Comparison of ENCODE assay signal across 20 cellular contexts in genomic region chr3:50204052-50204803, GRCh38. TPM values are rescaled to one million over a fixed set of nuclear protein-coding genes. Genes with fewer than 3 reads are reported as not detected.
A peak's percentile ranks its signal among the peaks of the same experiment; 100 is the strongest.
DNase-seq lines count a peak whose midpoint lies in the region; ATAC-seq and TF ChIP-seq lines count a peak whose summit lies in the region.
"Had no signal": no experiment of that assay in that cellular context is flagged by ENCODE, and none has a peak within 500 bp of the region (broad histone marks: within the 10 kb centered on the region; RNA-seq: fewer than 3 reads in every experiment).

No MANE protein-coding gene starts in this region.

- ATAC-seq in GM21825 (IDR thresholded peaks at IDR 0.05; ENCODE audit: unreplicated experiment) (no peak), natural killer cell (no peak)
- no peak for ATAC-seq in stimulated activated naive B cell treated with anti-CD40 and anti-IgM and Interleukin-4, amounts not matched to agents 10 μg/mL and 1 μg/mL and 100 μg/mL, for 72 hours (replicated peaks)

- H4K20me1 ChIP-seq in BLaER1 = peaks cover 27% of the 10 kb centered on the region

- no peak for TF ChIP-seq CTCF in endothelial cell (IDR thresholded peaks at IDR 0.05; ENCODE audit: unreplicated experiment)
- no peak for TF ChIP-seq CTCF in neural crest cell (conservative IDR thresholded peaks at IDR 0.05)
- TF ChIP-seq CTCF in natural killer cell (IDR thresholded peaks at IDR 0.05) = no peak

- intact Hi-C loops in natural killer cell (cut with micrococcal nuclease) = no loop called here

- no peaks in the 10 kb centered on the region for H3K36me3 ChIP-seq in BLaER1
- H3K36me3 ChIP-seq: prostate gland had no signal

- no peak overlapping the region for H3K4me3 ChIP-seq in BLaER1

- H3K27me3 Mint-ChIP-seq in endothelial cell (ENCODE audit: unreplicated experiment) = peaks cover 14% of the 10 kb centered on the region
- H3K27me3 Mint-ChIP-seq in neural crest cell (ENCODE audit: low read depth) = peaks cover 51% of the 10 kb centered on the region
- peaks cover 49 to 73% of the 10 kb centered on the region in 2 donors for H3K27me3 Mint-ChIP-seq in stimulated activated naive B cell treated with anti-CD40 and anti-IgM and Interleukin-4, amounts not matched to agents 10 μg/mL and 1 μg/mL and 100 μg/mL, for 72 hours
- H3K27me3 Mint-ChIP-seq in natural killer cell (ENCODE audit: low read depth in 2 of 2) = peaks cover 11 to 46% of the 10 kb centered on the region in 2 donors

- H3K4me3 Mint-ChIP-seq in endothelial cell (ENCODE audit: unreplicated experiment) (peak overlapping the region; percentile 51), neural crest cell (peak overlapping the region; percentile 41), natural killer cell (no peak overlapping the region)
- no peak overlapping the region for H3K4me3 Mint-ChIP-seq in stimulated activated naive B cell treated with anti-CD40 and anti-IgM and Interleukin-4, amounts not matched to agents 10 μg/mL and 1 μg/mL and 100 μg/mL, for 72 hours
- H3K4me3 Mint-ChIP-seq: activated T-helper 1 cell treated with anti-CD3 and anti-CD28 coated beads, Interleukin-12 subunit alpha, Interleukin-12 subunit beta, Interleukin-2, Interleukin-4 antibody, amounts not matched to agents 30 ng/mL and 10 ng/mL and 1 ng/mL, durations not matched to agents 14 hours and 24 hours and 36 hours; dendritic cell treated with granulocyte-macrophage colony-stimulating factor and Interleukin-4, amounts not matched to agents 40 ng/mL and 50 ng/mL, for 4 days had no signal

- no peaks in the 10 kb centered on the region for H3K36me3 Mint-ChIP-seq in endothelial cell (ENCODE audit: low read depth, unreplicated experiment)
- no peaks in the 10 kb centered on the region for H3K36me3 Mint-ChIP-seq in neural crest cell (ENCODE audit: low read depth)
- H3K36me3 Mint-ChIP-seq in stimulated activated naive B cell treated with anti-CD40 and anti-IgM and Interleukin-4, amounts not matched to agents 10 μg/mL and 1 μg/mL and 100 μg/mL, for 72 hours = no peaks in the 10 kb centered on the region
- no peaks in the 10 kb centered on the region for H3K36me3 Mint-ChIP-seq in natural killer cell
- H3K36me3 Mint-ChIP-seq: activated naive CD4-positive, alpha-beta T cell treated with anti-CD3 and anti-CD28 coated beads, Interleukin-2, amount 50 U/mL, for 72 hours had no signal

- H3K9me3 ChIP-seq in BLaER1 = no peaks in the 10 kb centered on the region
- H3K9me3 ChIP-seq: prostate gland had no signal

- H3K4me1 Mint-ChIP-seq in endothelial cell (ENCODE audit: unreplicated experiment) (no peaks in the 10 kb centered on the region), neural crest cell (peaks cover 14% of the 10 kb centered on the region), natural killer cell (no peaks in the 10 kb centered on the region)
- peaks cover 5% of the 10 kb centered on the region in 2 donors for H3K4me1 Mint-ChIP-seq in stimulated activated naive B cell treated with anti-CD40 and anti-IgM and Interleukin-4, amounts not matched to agents 10 μg/mL and 1 μg/mL and 100 μg/mL, for 72 hours

- H3K27ac Mint-ChIP-seq in endothelial cell (ENCODE audit: unreplicated experiment) (no peak overlapping the region), neural crest cell (ENCODE audit: unreplicated experiment) (no peak overlapping the region), natural killer cell (no peak overlapping the region)
- H3K27ac Mint-ChIP-seq in stimulated activated naive B cell treated with anti-CD40 and anti-IgM and Interleukin-4, amounts not matched to agents 10 μg/mL and 1 μg/mL and 100 μg/mL, for 72 hours = no peak overlapping the region
- H3K27ac Mint-ChIP-seq: activated naive CD4-positive, alpha-beta T cell treated with anti-CD3 and anti-CD28 coated beads, Interleukin-2, amount 50 U/mL, for 72 hours; activated T-helper 1 cell treated with anti-CD3 and anti-CD28 coated beads, Interleukin-12 subunit alpha, Interleukin-12 subunit beta, Interleukin-2, Interleukin-4 antibody, amounts not matched to agents 30 ng/mL and 10 ng/mL and 1 ng/mL, durations not matched to agents 14 hours and 24 hours and 36 hours; dendritic cell treated with granulocyte-macrophage colony-stimulating factor and Interleukin-4, amounts not matched to agents 40 ng/mL and 50 ng/mL, for 4 days had no signal

- H3K9ac ChIP-seq in BLaER1 = no peak overlapping the region

- H3K9me3 Mint-ChIP-seq in endothelial cell (ENCODE audit: unreplicated experiment) = no peaks in the 10 kb centered on the region
- H3K9me3 Mint-ChIP-seq in neural crest cell = no peaks in the 10 kb centered on the region
- no peaks in the 10 kb centered on the region for H3K9me3 Mint-ChIP-seq in stimulated activated naive B cell treated with anti-CD40 and anti-IgM and Interleukin-4, amounts not matched to agents 10 μg/mL and 1 μg/mL and 100 μg/mL, for 72 hours
- H3K9me3 Mint-ChIP-seq in natural killer cell = no peaks in the 10 kb centered on the region
- H3K9me3 Mint-ChIP-seq: activated naive CD4-positive, alpha-beta T cell treated with anti-CD3 and anti-CD28 coated beads, Interleukin-2, amount 50 U/mL, for 72 hours; activated T-helper 1 cell treated with anti-CD3 and anti-CD28 coated beads, Interleukin-12 subunit alpha, Interleukin-12 subunit beta, Interleukin-2, Interleukin-4 antibody, amounts not matched to agents 30 ng/mL and 10 ng/mL and 1 ng/mL, durations not matched to agents 14 hours and 24 hours and 36 hours; dendritic cell treated with granulocyte-macrophage colony-stimulating factor and Interleukin-4, amounts not matched to agents 40 ng/mL and 50 ng/mL, for 4 days had no signal

- DNase-seq in NCI-H82 (lab: John Stamatoyannopoulos, UW) (peak; percentile 79), endothelial cell (ENCODE audit: low spot score) (no peak), neural crest cell (ENCODE audit: low read depth, low spot score) (no peak), natural killer cell (no peak), DMS53 (lab: John Stamatoyannopoulos, UW) (no peak)
- no peak for DNase-seq in stimulated activated naive B cell treated with anti-CD40 and anti-IgM and Interleukin-4, amounts not matched to agents 10 μg/mL and 1 μg/mL and 100 μg/mL, for 72 hours
- DNase-seq: foreskin fibroblast; GF-D8; stimulated activated CD4-positive, alpha-beta T cell treated with anti-CD3 and anti-CD28 coated beads, Interleukin-12 subunit alpha, Interleukin-12 subunit beta, amount 100 ng/mL, for 4 hours; T1000 had no signal

- H3K4me2 ChIP-seq in BLaER1 = peak overlapping the region; percentile 99; the same call in 1 of the 2 replicates

- peaks cover 71% of the 10 kb centered on the region for H3K27me3 ChIP-seq in BLaER1

- H3K27ac ChIP-seq in BLaER1 = no peak overlapping the region
- H3K27ac ChIP-seq: prostate gland, SK-N-MC had no signal

- H3K4me1 ChIP-seq in BLaER1 = peaks cover 18% of the 10 kb centered on the region
- H3K4me1 ChIP-seq: prostate gland had no signal

RNA-seq across cellular contexts. Expression of gene SLC38A3, which starts 0.8 kb away (rescaled TPM):
- total RNA-seq in endothelial cell (ENCODE audit: unreplicated experiment) (0.56 TPM), neural crest cell (1.8 and 2.7 TPM in 2 replicates), natural killer cell (under 1 TPM in 1 of 3 donors, not detected in 2; 0.82 TPM)
- total RNA-seq: activated naive CD4-positive, alpha-beta T cell treated with anti-CD3 and anti-CD28 coated beads, Interleukin-2, amount 50 U/mL, for 72 hours; activated T-helper 1 cell treated with anti-CD3 and anti-CD28 coated beads, Interleukin-12 subunit alpha, Interleukin-12 subunit beta, Interleukin-2, Interleukin-4 antibody, amounts not matched to agents 30 ng/mL and 10 ng/mL and 1 ng/mL, durations not matched to agents 14 hours and 24 hours and 36 hours; H4 had no signal

RNA-seq across cellular contexts. Expression of gene GNAT1, which starts 12.8 kb away (rescaled TPM):
- total RNA-seq in endothelial cell (ENCODE audit: unreplicated experiment) = 0.59 TPM
- not detected in 2 replicates for total RNA-seq in neural crest cell
- total RNA-seq in natural killer cell = not detected
- total RNA-seq: activated naive CD4-positive, alpha-beta T cell treated with anti-CD3 and anti-CD28 coated beads, Interleukin-2, amount 50 U/mL, for 72 hours; activated T-helper 1 cell treated with anti-CD3 and anti-CD28 coated beads, Interleukin-12 subunit alpha, Interleukin-12 subunit beta, Interleukin-2, Interleukin-4 antibody, amounts not matched to agents 30 ng/mL and 10 ng/mL and 1 ng/mL, durations not matched to agents 14 hours and 24 hours and 36 hours; H4; M059J; mucosa of gallbladder; prostate gland had no signal

RNA-seq across cellular contexts. Expression of gene GNAI2, which starts 31.8 kb away (rescaled TPM):
- 771 TPM for total RNA-seq in endothelial cell (ENCODE audit: unreplicated experiment)
- total RNA-seq in neural crest cell = 176 and 190 TPM in 2 replicates
- 100 to 1,000 TPM; 428 to 467 (median 447) TPM for total RNA-seq in natural killer cell

RNA-seq across cellular contexts. Expression of gene SEMA3F, which starts 49.1 kb away (rescaled TPM):
- total RNA-seq in endothelial cell (ENCODE audit: unreplicated experiment) = 21.3 TPM
- 4.2 and 5.8 TPM in 2 replicates for total RNA-seq in neural crest cell
- 1 to 10 TPM in 1 of 3 donors, under 1 TPM in 2; 0.16 to 1.1 (median 0.78) TPM for total RNA-seq in natural killer cell

Comparison
In these comparisons a context has a peak if more than half of its experiments do, and no peak if none do; other contexts are left out.
1. H3K4me3 Mint-ChIP-seq: peak in endothelial cell (single experiment) and neural crest cell (single experiment); none in stimulated activated naive B cell treated with anti-CD40 and anti-IgM and Interleukin-4, amounts not matched to agents 10 μg/mL and 1 μg/mL and 100 μg/mL, for 72 hours (0 of 2) and natural killer cell (single experiment).